Comparison of ENCODE assay signal across 21 cellular contexts in the genomic region with DNA sequence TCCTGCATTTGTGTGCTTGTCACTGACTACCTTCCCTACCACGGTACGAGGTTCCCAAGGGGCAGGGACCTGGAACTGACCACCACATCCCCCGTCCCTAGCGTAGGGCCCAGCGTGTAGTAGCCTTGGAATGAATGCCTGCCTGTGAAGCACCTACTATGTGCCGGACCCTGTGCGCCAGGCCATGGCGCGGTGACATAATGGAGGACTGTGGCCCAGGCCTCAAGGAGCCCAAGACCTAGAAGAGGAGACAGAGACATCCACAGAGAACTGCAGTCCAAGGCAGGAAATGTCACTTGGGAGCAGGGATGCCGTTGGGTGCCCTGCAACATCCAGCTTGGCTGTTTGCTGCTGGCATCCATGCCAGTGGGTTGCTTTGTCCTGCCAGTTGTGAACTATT.
DNase-seq lines count a peak whose midpoint lies in the region; ATAC-seq, FAIRE-seq and TF ChIP-seq lines count a peak whose summit lies in the region.
"Had no signal": no experiment of that assay in that cellular context is flagged by ENCODE, and none has a peak within 500 bp of the region (broad histone marks: within the 10 kb centered on the region; RNA-seq: fewer than 3 reads in every experiment).

No MANE protein-coding gene starts in this region.

- H2BK15ac ChIP-seq in mesenchymal stem cell (ENCODE audit: low read depth, poor library complexity, severe bottlenecking) = no peak overlapping the region

- H3K4ac ChIP-seq in mesenchymal stem cell (ENCODE audit: low read depth in 1 of 2, low read length in 2 of 2) = no peak overlapping the region
- no peak overlapping the region for H3K4ac ChIP-seq in trophoblast cell (ENCODE audit: low read depth, low read length)

- H2BK12ac ChIP-seq in mesenchymal stem cell (ENCODE audit: low read length in 2 of 2) (no peak overlapping the region), trophoblast cell (ENCODE audit: low read length) (no peak overlapping the region)

- H3K36me3 Mint-ChIP-seq in Caco-2 (ENCODE audit: insufficient read depth, unreplicated experiment) = no peaks in the 10 kb centered on the region

- BruUV-seq in Caco-2 (replicated peaks; lab: Mats Ljungman, UMichigan) (no TSS peak), K562 (replicated peaks; lab: Mats Ljungman, UMichigan) (no TSS peak)

- CTCF ChIA-PET in Caco-2 (lab: Charles Lee) = interaction anchor here (0.6 kb wide), 1 partner anchor 99 kb away, joined by 3 read pairs; no protein-coding TSS in a partner anchor
- CTCF ChIA-PET in K562 (lab: Yijun Ruan, JAX; ENCODE audit: low intra/inter-chr PET ratio) = no interaction called here

- H3K9ac ChIP-seq in K562 (ENCODE audit: insufficient read depth in 1 of 2, low read depth in 2 of 2, low read length in 2 of 2) (peak overlapping the region in 1 of 2 experiments; percentile 31; a peak in 2 of 4 replicates), mesenchymal stem cell (ENCODE audit: low read length) (no peak overlapping the region), trophoblast cell (ENCODE audit: low read length) (no peak overlapping the region)

- POLR2A ChIA-PET in Caco-2 (lab: Charles Lee) (no interaction called here), K562 (lab: Yijun Ruan, JAX) (no interaction called here)

- no peak for TF ChIP-seq EP300 in K562 (IDR thresholded peaks at IDR 0.05; ENCODE audit: low read length)

- TF ChIP-seq CTCF in Caco-2 (IDR thresholded peaks at IDR 0.05; ENCODE audit: insufficient read depth in 1 of 2, low read depth in 1 of 2, low read length in 1 of 2, severe bottlenecking in 1 of 2, unreplicated experiment in 1 of 2) (no peak), K562 (IDR thresholded peaks at IDR 0.05 in 2 of 3, conservative IDR thresholded peaks at IDR 0.05 in 1 of 3; ENCODE audit: insufficient read depth in 2 of 3, low read depth in 1 of 3, low read length in 3 of 3) (no peak)

- no peaks in the 10 kb centered on the region for H4K20me1 ChIP-seq in K562 (replicated peaks; ENCODE audit: control insufficient read depth, insufficient read depth, low read length)

- H2BK120ac ChIP-seq in mesenchymal stem cell (ENCODE audit: low read depth, low read length) = no peak overlapping the region
- no peak overlapping the region for H2BK120ac ChIP-seq in trophoblast cell (ENCODE audit: insufficient read depth, low read length, poor library complexity)

- H3K79me1 ChIP-seq in mesenchymal stem cell (replicated peaks; ENCODE audit: low read length, poor library complexity, severe bottlenecking) (no peaks in the 10 kb centered on the region), trophoblast cell (ENCODE audit: low read length) (no peaks in the 10 kb centered on the region)

- H2AK5ac ChIP-seq in mesenchymal stem cell (ENCODE audit: low read length, severe bottlenecking) (peak overlapping the region; percentile 33), trophoblast cell (ENCODE audit: low read length) (no peak overlapping the region)

- H3K9me1 ChIP-seq in K562 (ENCODE audit: control insufficient read depth, insufficient read depth, low read length) = no peaks in the 10 kb centered on the region

- H4K8ac ChIP-seq in mesenchymal stem cell (ENCODE audit: low read length) (no peak overlapping the region), trophoblast cell (ENCODE audit: low read depth, low read length) (no peak overlapping the region)

- peak overlapping the region; percentile 76 for H3K27ac Mint-ChIP-seq in Caco-2 (ENCODE audit: unreplicated experiment)

- H3K14ac ChIP-seq in mesenchymal stem cell (ENCODE audit: low read length in 2 of 2) (peak overlapping the region in 1 of 2 experiments; percentile 74), trophoblast cell (ENCODE audit: low read length) (no peak overlapping the region)

- no peak for TF ChIP-seq RAD21 in K562 (CRISPR knock-in tag; conservative IDR thresholded peaks at IDR 0.05 in 1 of 2, IDR thresholded peaks at IDR 0.05 in 1 of 2)

- intact Hi-C loops in Caco-2 (cut with micrococcal nuclease; ENCODE audit: unreplicated experiment) (no loop called here), K562 (cut with micrococcal nuclease) (no loop called here)

- no peak for TF ChIP-seq POLR2A in K562 (conservative IDR thresholded peaks at IDR 0.05)

- H3K4me3 Mint-ChIP-seq in Caco-2 (ENCODE audit: unreplicated experiment) = peak overlapping the region; percentile 44

- H4K91ac ChIP-seq in mesenchymal stem cell (ENCODE audit: low read length) = no peak overlapping the region
- peak overlapping the region; percentile 8 for H4K91ac ChIP-seq in trophoblast cell (ENCODE audit: low read depth, low read length)

- H3K4me1 ChIP-seq in Caco-2 = peaks cover 19% of the 10 kb centered on the region
- H3K4me1 ChIP-seq in K562 (replicated peaks in 1 of 2; ENCODE audit: control insufficient read depth in 2 of 2, insufficient read depth in 2 of 2, low read length in 2 of 2) = 0 out of 5 replicates have a peak, but pooled peaks cover 0 to 3% of the 10 kb centered on the region in 2 experiments
- peaks cover 10% of the 10 kb centered on the region for H3K4me1 ChIP-seq in mesenchymal stem cell (ENCODE audit: control insufficient read depth, insufficient read depth, low read depth, low read length)
- H3K4me1 ChIP-seq in trophoblast cell (ENCODE audit: control insufficient read depth in 1 of 2, insufficient read depth in 2 of 2, low read length in 2 of 2) = peaks cover 5% of the 10 kb centered on the region in 2 experiments

- no peaks in the 10 kb centered on the region for H3K27me3 ChIP-seq in Caco-2 (replicated peaks; ENCODE audit: control insufficient read depth, insufficient read depth, low read length)
- H3K27me3 ChIP-seq in K562 (ENCODE audit: control insufficient read depth in 2 of 2, insufficient read depth in 2 of 2, low read length in 2 of 2) = no peaks in the 10 kb centered on the region; a peak in 1 of 5 replicates
- peaks cover 0 to 9% of the 10 kb centered on the region in 2 experiments for H3K27me3 ChIP-seq in mesenchymal stem cell (ENCODE audit: control insufficient read depth in 1 of 2, insufficient read depth in 1 of 2, low read length in 2 of 2)
- H3K27me3 ChIP-seq in trophoblast cell (ENCODE audit: insufficient read depth, low read length) = no peaks in the 10 kb centered on the region

- H3K9me3 Mint-ChIP-seq in Caco-2 (ENCODE audit: unreplicated experiment) = no peaks in the 10 kb centered on the region

- H3K9me3 ChIP-seq in Caco-2 (no peaks in the 10 kb centered on the region), K562 (replicated peaks; ENCODE audit: control insufficient read depth, insufficient read depth, low read depth, low read length) (no peaks in the 10 kb centered on the region), mesenchymal stem cell (ENCODE audit: control insufficient read depth, low read length) (no peaks in the 10 kb centered on the region), trophoblast cell (ENCODE audit: insufficient read depth, low read depth, low read length) (no peaks in the 10 kb centered on the region)

- H3K23ac ChIP-seq in mesenchymal stem cell (ENCODE audit: low read length in 2 of 2) (no peak overlapping the region), trophoblast cell (ENCODE audit: low read length) (no peak overlapping the region)

- 59% methylated on average over 10 of the region's 10 CpGs for WGBS in K562 (ENCODE audit: insufficient coverage, low coverage, missing lambda C conversion rate)
- WGBS in mesenchymal stem cell = 93% methylated on average over 10 of the region's 10 CpGs
- no CpG with 5 or more reads among the region's 10 CpGs for WGBS in trophoblast cell (ENCODE audit: extremely low coverage, insufficient coverage, insufficient read length)

- H4K12ac ChIP-seq in trophoblast cell (ENCODE audit: low read depth, low read length) = no peak overlapping the region

- ATAC-seq in K562 (no peak), GM21526 (IDR thresholded peaks at IDR 0.05; ENCODE audit: low FRiP score, unreplicated experiment) (no peak)

- H3K4me3 ChIP-seq in Caco-2 (ENCODE audit: low read depth, low read length) (no peak overlapping the region), K562 (no peak overlapping the region), mesenchymal stem cell (ENCODE audit: insufficient read depth in 1 of 2, low read depth in 1 of 2, low read length in 2 of 2) (no peak overlapping the region), trophoblast cell (ENCODE audit: low read depth, low read length) (no peak overlapping the region)

- H3K27me3 Mint-ChIP-seq in Caco-2 (ENCODE audit: insufficient read depth, unreplicated experiment) = no peaks in the 10 kb centered on the region

- H2AFZ ChIP-seq in K562 (ENCODE audit: low read depth, low read length) (no peak overlapping the region), mesenchymal stem cell (ENCODE audit: low read depth, low read length) (no peak overlapping the region), trophoblast cell (ENCODE audit: insufficient read depth, low read length, poor library complexity) (no peak overlapping the region)

- H3K27ac ChIP-seq in K562 (ENCODE audit: extremely low read depth, low read depth, low read length) (no peak overlapping the region), mesenchymal stem cell (ENCODE audit: low read length, poor library complexity, severe bottlenecking) (no peak overlapping the region), trophoblast cell (ENCODE audit: low read depth, low read length) (no peak overlapping the region)

- H2BK5ac ChIP-seq in mesenchymal stem cell (ENCODE audit: low read depth, low read length, poor library complexity, severe bottlenecking) (no peak overlapping the region), trophoblast cell (ENCODE audit: low read depth, low read length, poor library complexity) (no peak overlapping the region)

- H3K79me2 ChIP-seq in K562 (ENCODE audit: control insufficient read depth, insufficient read depth, low read length) = no peaks in the 10 kb centered on the region
- H3K79me2 ChIP-seq in trophoblast cell (ENCODE audit: control insufficient read depth, insufficient read depth, low read length, poor library complexity) = no peaks in the 10 kb centered on the region

- FAIRE-seq in K562 (lab: Jason Lieb, UNC) = no peak
- FAIRE-seq: D721Med had no signal

- in situ Hi-C loops in K562 (cut with MboI) = no loop called here

- H3K36me3 ChIP-seq in Caco-2 (ENCODE audit: control insufficient read depth, insufficient read depth, low read length) (no peaks in the 10 kb centered on the region), K562 (ENCODE audit: control insufficient read depth, insufficient read depth, low read length) (no peaks in the 10 kb centered on the region), mesenchymal stem cell (ENCODE audit: control insufficient read depth in 1 of 2, insufficient read depth in 2 of 2, low read depth in 1 of 2, low read length in 2 of 2) (no peaks in the 10 kb centered on the region), trophoblast cell (ENCODE audit: control insufficient read depth in 1 of 2, insufficient read depth in 2 of 2, low read length in 2 of 2) (no peaks in the 10 kb centered on the region)

- H3K4me2 ChIP-seq in K562 (ENCODE audit: insufficient read depth, low read length) (no peak overlapping the region), mesenchymal stem cell (ENCODE audit: low read length, poor library complexity, severe bottlenecking) (no peak overlapping the region), trophoblast cell (ENCODE audit: low read length) (no peak overlapping the region)

- H3K4me1 Mint-ChIP-seq in Caco-2 (ENCODE audit: low read depth, unreplicated experiment) = peaks cover 22% of the 10 kb centered on the region

- H3K18ac ChIP-seq in mesenchymal stem cell (ENCODE audit: low read depth in 1 of 2, low read length in 2 of 2) (peak overlapping the region in 1 of 2 experiments; percentile 63), trophoblast cell (ENCODE audit: low read length) (no peak overlapping the region)

- no peak for DNase-seq in Caco-2
- DNase-seq in K562 (ENCODE audit: extremely low read depth in 1 of 4, low spot score in 3 of 4) = no peak
- DNase-seq in mesenchymal stem cell = no peak
- DNase-seq in trophoblast cell = no peak
- DNase-seq in AG08395 (ENCODE audit: low spot score) = no peak
- no peak for DNase-seq in D341Med (ENCODE audit: low spot score)
- no peak for DNase-seq in activated CD4-positive, alpha-beta T cell treated with anti-CD3 and anti-CD28 coated beads for 48 hours
- DNase-seq: 8988T; ACHN; DMS53; KBM-7; MM.1S; NCI-H2029 treated with DMSO at 0.1 percent for 48 hours; NCI-H446 treated with DMSO at 0.1 percent for 48 hours; NCI-H526; NCI-H82; NK-92 treated with Interleukin-12 subunit alpha and Interleukin-12 subunit beta, amount 100 ng/mL, for 24 hours; RPMI8226; SHP77 had no signal
